16 cellular contexts compared by ENCODE assay signal in genomic region chr3:117045143-117045542, GRCh38.
DNase-seq lines count a peak whose midpoint lies in the region; ATAC-seq and TF ChIP-seq lines count a peak whose summit lies in the region.
"Had no signal": no experiment of that assay in that cellular context is flagged by ENCODE, and none has a peak within 500 bp of the region (broad histone marks: within the 10 kb centered on the region; RNA-seq: fewer than 3 reads in every experiment).

No MANE protein-coding gene starts in this region.

- intact Hi-C loops in Caco-2 (cut with micrococcal nuclease; ENCODE audit: unreplicated experiment), result no loop called here
- intact Hi-C loops in body of pancreas (cut with DNase I), result no loop called here
- intact Hi-C loops in activated CD8-positive, alpha-beta T cell treated with anti-CD3 and anti-CD28 coated beads for 36 hours (cut with micrococcal nuclease), result no loop called here

- no peaks in the 10 kb centered on the region for H3K36me3 ChIP-seq in Caco-2 (ENCODE audit: control insufficient read depth, insufficient read depth, low read length)
- no peaks in the 10 kb centered on the region for H3K36me3 ChIP-seq in body of pancreas (replicated peaks in 1 of 2; ENCODE audit: insufficient read depth in 1 of 2, low read depth in 2 of 2)
- no peaks in the 10 kb centered on the region for H3K36me3 ChIP-seq in lung (ENCODE audit: control insufficient read depth in 2 of 2, insufficient read depth in 2 of 2, low read length in 2 of 2)

- no peaks in the 10 kb centered on the region for H3K4me1 Mint-ChIP-seq in Caco-2 (ENCODE audit: low read depth, unreplicated experiment)
- H3K4me1 Mint-ChIP-seq in activated CD8-positive, alpha-beta T cell treated with anti-CD3 and anti-CD28 coated beads for 36 hours (ENCODE audit: low read depth), result no peaks in the 10 kb centered on the region
- H3K4me1 Mint-ChIP-seq: stimulated activated naive CD8-positive, alpha-beta T cell treated with anti-CD3 and anti-CD28 coated beads, Interleukin-15, amount 100 ng/mL, for 72 hours had no signal

- no peaks in the 10 kb centered on the region for H3K9me3 ChIP-seq in Caco-2
- H3K9me3 ChIP-seq in body of pancreas, result no peaks in the 10 kb centered on the region
- H3K9me3 ChIP-seq in lung (ENCODE audit: control insufficient read depth in 2 of 2, insufficient read depth in 1 of 2, low read length in 1 of 2), result no peaks in the 10 kb centered on the region

- DNase-seq in Caco-2, result peak; percentile 26 to 49
- no peak for DNase-seq in LNCaP clone FGC (ENCODE audit: low read depth)
- peak in 2 of 4 donors; percentile 35 to 37 for DNase-seq in body of pancreas
- DNase-seq in lung (ENCODE audit: low spot score), result no peak
- no peak for DNase-seq in activated CD8-positive, alpha-beta T cell treated with anti-CD3 and anti-CD28 coated beads for 36 hours
- DNase-seq in HCEC 1CT, result no peak
- DNase-seq: activated CD4-positive, alpha-beta memory T cell treated with anti-CD3 and anti-CD28 coated beads for 36 hours; CD8-positive, alpha-beta T cell; effector memory CD4-positive, alpha-beta T cell; NCI-H2029; stimulated activated naive CD8-positive, alpha-beta T cell treated with anti-CD3 and anti-CD28 coated beads, Interleukin-15, amount 100 ng/mL, for 72 hours had no signal

- 0 to 27% methylated on average over 1 of the region's 1 CpG for WGBS in body of pancreas, 2 donors
- WGBS in lung, 2 donors, result 0% methylated on average over 1 of the region's 1 CpG

- H3K27ac ChIP-seq in body of pancreas (no peak overlapping the region), lung (ENCODE audit: low read depth in 1 of 2, low read length in 1 of 2) (no peak overlapping the region)
- H3K27ac ChIP-seq: SK-N-MC had no signal

- no peak overlapping the region for H3K4me3 Mint-ChIP-seq in Caco-2 (ENCODE audit: unreplicated experiment)
- no peak overlapping the region for H3K4me3 Mint-ChIP-seq in activated CD8-positive, alpha-beta T cell treated with anti-CD3 and anti-CD28 coated beads for 36 hours
- H3K4me3 Mint-ChIP-seq: activated CD4-positive, alpha-beta memory T cell treated with anti-CD3 and anti-CD28 coated beads for 36 hours; activated naive CD8-positive, alpha-beta T cell; CD8-positive, alpha-beta T cell; natural killer cell treated with Interleukin-12 subunit alpha and Interleukin-12 subunit beta and Interleukin-15 and Interleukin-18, amount 100 ng/mL, for 72 hours; stimulated activated naive CD8-positive, alpha-beta T cell treated with anti-CD3 and anti-CD28 coated beads, Interleukin-15, amount 100 ng/mL, for 72 hours had no signal

- H3K9me3 Mint-ChIP-seq in Caco-2 (ENCODE audit: unreplicated experiment), result no peaks in the 10 kb centered on the region
- H3K9me3 Mint-ChIP-seq in activated CD8-positive, alpha-beta T cell treated with anti-CD3 and anti-CD28 coated beads for 36 hours, result no peaks in the 10 kb centered on the region
- H3K9me3 Mint-ChIP-seq: natural killer cell treated with Interleukin-12 subunit alpha and Interleukin-12 subunit beta and Interleukin-15 and Interleukin-18, amount 100 ng/mL, for 72 hours; stimulated activated naive CD8-positive, alpha-beta T cell treated with anti-CD3 and anti-CD28 coated beads, Interleukin-15, amount 100 ng/mL, for 72 hours had no signal

- no peaks in the 10 kb centered on the region for H3K36me3 Mint-ChIP-seq in Caco-2 (ENCODE audit: insufficient read depth, unreplicated experiment)
- H3K36me3 Mint-ChIP-seq in activated CD8-positive, alpha-beta T cell treated with anti-CD3 and anti-CD28 coated beads for 36 hours (ENCODE audit: low read depth), result no peaks in the 10 kb centered on the region
- H3K36me3 Mint-ChIP-seq: activated CD4-positive, alpha-beta memory T cell treated with anti-CD3 and anti-CD28 coated beads for 36 hours; activated naive CD8-positive, alpha-beta T cell; CD8-positive, alpha-beta T cell; natural killer cell treated with Interleukin-12 subunit alpha and Interleukin-12 subunit beta and Interleukin-15 and Interleukin-18, amount 100 ng/mL, for 72 hours had no signal

- no peaks in the 10 kb centered on the region for H3K4me1 ChIP-seq in Caco-2
- peaks cover 10% of the 10 kb centered on the region for H3K4me1 ChIP-seq in body of pancreas
- no peaks in the 10 kb centered on the region for H3K4me1 ChIP-seq in lung (ENCODE audit: control insufficient read depth in 2 of 2, insufficient read depth in 2 of 2, low read length in 2 of 2)

- TF ChIP-seq CTCF in Caco-2 (IDR thresholded peaks at IDR 0.05; ENCODE audit: insufficient read depth in 1 of 2, low read depth in 1 of 2, low read length in 1 of 2, severe bottlenecking in 1 of 2, unreplicated experiment in 1 of 2), result peak in 1 of 2 experiments; percentile 4
- TF ChIP-seq CTCF in LNCaP clone FGC (IDR thresholded peaks at IDR 0.05; ENCODE audit: control insufficient read depth, extremely low read depth, insufficient read depth), result peak; percentile 21; the same call in 1 of the 2 replicates
- TF ChIP-seq CTCF in body of pancreas (IDR thresholded peaks at IDR 0.05), result no peak
- no peak for TF ChIP-seq CTCF in lung (IDR thresholded peaks at IDR 0.05; ENCODE audit: control extremely low read depth, extremely low read depth)
- TF ChIP-seq CTCF in activated CD8-positive, alpha-beta T cell treated with anti-CD3 and anti-CD28 coated beads for 36 hours (IDR thresholded peaks at IDR 0.05), result no peak

- peak; percentile 15 for ATAC-seq in body of pancreas
- peak; percentile 34 for ATAC-seq in lung (ENCODE audit: insufficient read depth, low FRiP score)
- ATAC-seq in HG03378 (IDR thresholded peaks at IDR 0.05; ENCODE audit: unreplicated experiment), result no peak
- ATAC-seq in GM21737 (IDR thresholded peaks at IDR 0.05; ENCODE audit: unreplicated experiment), result no peak
- ATAC-seq in activated CD8-positive, alpha-beta T cell treated with anti-CD3 and anti-CD28 coated beads for 36 hours, result no peak
- ATAC-seq: CD8-positive, alpha-beta T cell; natural killer cell treated with Interleukin-12 subunit alpha and Interleukin-12 subunit beta and Interleukin-15 and Interleukin-18, amount 100 ng/mL, for 72 hours; stimulated activated naive CD8-positive, alpha-beta T cell treated with anti-CD3 and anti-CD28 coated beads, Interleukin-15, amount 100 ng/mL, for 72 hours had no signal

- CTCF ChIA-PET in Caco-2 (lab: Charles Lee), result no interaction called here
- CTCF ChIA-PET in activated CD8-positive, alpha-beta T cell treated with anti-CD3 and anti-CD28 coated beads for 36 hours (lab: Charles Lee), result no interaction called here

- POLR2A ChIA-PET in Caco-2 (lab: Charles Lee), result no interaction called here
- POLR2A ChIA-PET in activated CD8-positive, alpha-beta T cell treated with anti-CD3 and anti-CD28 coated beads for 36 hours (lab: Charles Lee), result no interaction called here

- no TSS peak for BruUV-seq in Caco-2 (replicated peaks; lab: Mats Ljungman, UMichigan)

- no peak overlapping the region for H3K27ac Mint-ChIP-seq in Caco-2 (ENCODE audit: unreplicated experiment)
- no peak overlapping the region for H3K27ac Mint-ChIP-seq in activated CD8-positive, alpha-beta T cell treated with anti-CD3 and anti-CD28 coated beads for 36 hours
- H3K27ac Mint-ChIP-seq: activated CD4-positive, alpha-beta memory T cell treated with anti-CD3 and anti-CD28 coated beads for 36 hours; activated naive CD8-positive, alpha-beta T cell; CD8-positive, alpha-beta T cell; natural killer cell treated with Interleukin-12 subunit alpha and Interleukin-12 subunit beta and Interleukin-15 and Interleukin-18, amount 100 ng/mL, for 72 hours; stimulated activated naive CD8-positive, alpha-beta T cell treated with anti-CD3 and anti-CD28 coated beads, Interleukin-15, amount 100 ng/mL, for 72 hours had no signal

- no peak for TF ChIP-seq POLR2A in body of pancreas (IDR thresholded peaks at IDR 0.05)

- H3K27me3 ChIP-seq in Caco-2 (replicated peaks; ENCODE audit: control insufficient read depth, insufficient read depth, low read length) (no peaks in the 10 kb centered on the region), body of pancreas (no peaks in the 10 kb centered on the region), lung (ENCODE audit: control insufficient read depth, insufficient read depth) (no peaks in the 10 kb centered on the region)

- peaks cover 3% of the 10 kb centered on the region for H3K27me3 Mint-ChIP-seq in Caco-2 (ENCODE audit: insufficient read depth, unreplicated experiment)
- H3K27me3 Mint-ChIP-seq in activated CD8-positive, alpha-beta T cell treated with anti-CD3 and anti-CD28 coated beads for 36 hours, result no peaks in the 10 kb centered on the region
- H3K27me3 Mint-ChIP-seq: activated CD4-positive, alpha-beta memory T cell treated with anti-CD3 and anti-CD28 coated beads for 36 hours; activated naive CD8-positive, alpha-beta T cell; natural killer cell treated with Interleukin-12 subunit alpha and Interleukin-12 subunit beta and Interleukin-15 and Interleukin-18, amount 100 ng/mL, for 72 hours; stimulated activated naive CD8-positive, alpha-beta T cell treated with anti-CD3 and anti-CD28 coated beads, Interleukin-15, amount 100 ng/mL, for 72 hours had no signal

- H3K4me3 ChIP-seq in Caco-2 (ENCODE audit: low read depth, low read length) (no peak overlapping the region), LNCaP clone FGC (ENCODE audit: low read depth, low read length) (no peak overlapping the region), body of pancreas (no peak overlapping the region), lung (no peak overlapping the region)
- H3K4me3 ChIP-seq: SK-N-MC had no signal

Comparison
In these comparisons a context has a peak if more than half of its experiments do, and no peak if none do; other contexts are left out.
1. DNase-seq: peak in Caco-2 (2 of 2); none in LNCaP clone FGC (single experiment), lung (single experiment), activated CD8-positive, alpha-beta T cell treated with anti-CD3 and anti-CD28 coated beads for 36 hours (single experiment) and HCEC 1CT (single experiment).
2. ATAC-seq: peak in body of pancreas (single experiment) and lung (single experiment); none in HG03378 (single experiment), GM21737 (single experiment) and activated CD8-positive, alpha-beta T cell treated with anti-CD3 and anti-CD28 coated beads for 36 hours (single experiment).